8 cellular contexts compared by ENCODE assay signal in the genomic region with DNA sequence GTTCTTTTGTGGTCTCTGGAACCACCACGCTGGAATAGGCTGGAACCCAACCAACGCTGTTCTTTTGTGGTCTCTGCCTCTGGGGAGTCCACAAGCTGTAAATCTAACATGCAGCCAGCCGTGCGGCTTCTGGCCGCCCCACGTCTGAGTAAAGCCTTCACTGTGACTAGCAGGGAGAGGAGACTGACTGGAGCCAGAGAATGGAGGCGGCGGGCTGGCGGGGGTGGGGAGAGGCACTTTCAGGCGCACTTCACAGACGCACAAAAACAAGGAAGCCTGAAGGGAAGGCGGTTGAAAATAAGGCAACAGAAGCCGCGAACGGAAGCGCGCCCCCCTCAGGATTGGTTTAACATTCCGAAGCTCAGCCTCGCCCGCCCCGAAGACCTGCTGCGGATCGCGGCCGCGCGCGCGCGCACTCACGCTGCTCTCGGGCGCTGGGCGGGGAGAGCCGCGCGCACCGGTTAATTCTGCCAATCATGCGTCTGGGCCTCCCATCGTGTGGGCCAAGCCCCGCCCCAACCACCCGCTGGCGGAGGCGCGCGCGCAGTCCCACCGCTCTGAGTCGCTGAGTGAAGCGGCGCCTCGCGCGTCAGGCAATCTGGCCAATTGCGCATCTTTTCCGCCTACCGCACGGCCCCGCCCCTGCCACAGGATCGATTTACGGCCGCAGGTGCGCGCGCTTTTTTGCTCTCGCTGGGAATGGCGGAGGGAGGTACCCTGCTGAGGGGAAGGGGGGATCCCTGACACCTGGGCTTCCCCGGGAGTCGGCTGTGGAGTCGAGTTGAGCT. TPM values are rescaled to one million over a fixed set of nuclear protein-coding genes. Genes with fewer than 3 reads are reported as not detected.
A peak's percentile ranks its signal among the peaks of the same experiment; 100 is the strongest.
DNase-seq lines count a peak whose midpoint lies in the region; ATAC-seq, FAIRE-seq and TF ChIP-seq lines count a peak whose summit lies in the region.

A gene with protein sequence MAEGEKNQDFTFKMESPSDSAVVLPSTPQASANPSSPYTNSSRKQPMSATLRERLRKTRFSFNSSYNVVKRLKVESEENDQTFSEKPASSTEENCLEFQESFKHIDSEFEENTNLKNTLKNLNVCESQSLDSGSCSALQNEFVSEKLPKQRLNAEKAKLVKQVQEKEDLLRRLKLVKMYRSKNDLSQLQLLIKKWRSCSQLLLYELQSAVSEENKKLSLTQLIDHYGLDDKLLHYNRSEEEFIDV (plus strand): TSS at position 687 of the 788 bp plus-strand sequence. CDS start 13 bp downstream, at position 700.

- H3K9me3 ChIP-seq in iPS-20b (ENCODE audit: insufficient read depth, low read depth, low read length) (no peaks in the 10 kb centered on the region), small intestine (ENCODE audit: control insufficient read depth, low read depth) (no peaks in the 10 kb centered on the region)

- TF ChIP-seq CTCF in AG09309 (IDR thresholded peaks at IDR 0.05; ENCODE audit: control insufficient read depth, insufficient read depth, low read depth, low read length, missing control alignments) (peak; percentile 57), WI38 (IDR thresholded peaks at IDR 0.05; ENCODE audit: low read depth, low read length) (no peak), bronchial epithelial cell (IDR thresholded peaks at IDR 0.05; ENCODE audit: insufficient read depth, low read length, severe bottlenecking) (peak; percentile 81)

- H3K27me3 ChIP-seq in bronchial epithelial cell (ENCODE audit: control insufficient read depth, insufficient read depth, low read length), result no peaks in the 10 kb centered on the region
- no peaks in the 10 kb centered on the region for H3K27me3 ChIP-seq in iPS-20b (ENCODE audit: insufficient read depth, low read length)
- H3K27me3 ChIP-seq in small intestine (ENCODE audit: control insufficient read depth in 2 of 2, insufficient read depth in 2 of 2, low read length in 2 of 2), result no peaks in the 10 kb centered on the region

- no peaks in the 10 kb centered on the region for H3K36me3 ChIP-seq in bronchial epithelial cell (ENCODE audit: control insufficient read depth, insufficient read depth, low read length)
- no peaks in the 10 kb centered on the region for H3K36me3 ChIP-seq in iPS-20b (ENCODE audit: insufficient read depth, low read depth, low read length)
- H3K36me3 ChIP-seq in small intestine (ENCODE audit: control insufficient read depth in 2 of 2, insufficient read depth in 2 of 2, low read length in 2 of 2), result no peaks in the 10 kb centered on the region

- FAIRE-seq in bronchial epithelial cell (lab: Jason Lieb, UNC) (peak; percentile 58), small intestine (lab: Jason Lieb, UNC) (no peak)

- H3K9ac ChIP-seq in iPS-20b (ENCODE audit: low read depth, low read length), result peak within 1 kb of the TSS; percentile 99

- H3K4me1 ChIP-seq in iPS-20b (ENCODE audit: insufficient read depth, low read length), result peaks cover 12% of the 10 kb centered on the region; the same call in 1 of the 2 replicates
- peaks cover 0 to 3% of the 10 kb centered on the region in 2 donors for H3K4me1 ChIP-seq in small intestine (ENCODE audit: control insufficient read depth in 2 of 2, insufficient read depth in 1 of 2, low read depth in 1 of 2, low read length in 1 of 2)

- peak within 1 kb of the TSS; percentile 91 for H3K4me3 ChIP-seq in AG09309 (ENCODE audit: control insufficient read depth, low read depth, low read length)
- peak within 1 kb of the TSS; percentile 96 for H3K4me3 ChIP-seq in WI38 (ENCODE audit: low read depth, low read length)
- peak within 1 kb of the TSS; percentile 60 for H3K4me3 ChIP-seq in bronchial epithelial cell (ENCODE audit: low read depth, low read length)
- H3K4me3 ChIP-seq in iPS-20b (ENCODE audit: low read length), result peak within 1 kb of the TSS; percentile 85
- peak within 1 kb of the TSS; percentile 63 to 79 for H3K4me3 ChIP-seq in small intestine (ENCODE audit: low read depth in 1 of 2, low read length in 2 of 2)

- H3K27ac ChIP-seq in iPS-20b (ENCODE audit: low read length) (peak within 1 kb of the TSS; percentile 100), small intestine (ENCODE audit: low read depth in 1 of 2, low read length in 1 of 2) (peak within 1 kb of the TSS; percentile 99 to 100)

- ATAC-seq in GM18909 (IDR thresholded peaks at IDR 0.05; ENCODE audit: poor library complexity, unreplicated experiment) (peak; percentile 90), HG03175 (IDR thresholded peaks at IDR 0.05; ENCODE audit: unreplicated experiment) (peak; percentile 92)

- DNase-seq in AG09309 (ENCODE audit: low read depth) (peak; percentile 88), NCI-H2227 treated with DMSO at 0.1 percent for 48 hours (lab: John Stamatoyannopoulos, UW) (peak; percentile 93), bronchial epithelial cell (ENCODE audit: low read depth) (peak; percentile 93), small intestine (peak; percentile 99)

- 0% methylated on average over 66 to 70 of the region's 70 CpGs for WGBS in small intestine, 3 donors

RNA-seq across cellular contexts. Expression of the gene that starts here (rescaled TPM):
- total RNA-seq in bronchial epithelial cell, result 3.2 and 4.1 TPM in 2 replicates
- polyA plus RNA-seq in small intestine, result 1 to 10 TPM; 3.1 to 7.8 (median 7.0) TPM

Comparison
In these comparisons a context has a peak if more than half of its experiments do, and no peak if none do; other contexts are left out.
1. Peak in every context shown above with its lines: DNase-seq, ATAC-seq, H3K4me3 ChIP-seq and H3K27ac ChIP-seq.